Comparison of ENCODE assay signal across 1 cellular context in the genomic region with DNA sequence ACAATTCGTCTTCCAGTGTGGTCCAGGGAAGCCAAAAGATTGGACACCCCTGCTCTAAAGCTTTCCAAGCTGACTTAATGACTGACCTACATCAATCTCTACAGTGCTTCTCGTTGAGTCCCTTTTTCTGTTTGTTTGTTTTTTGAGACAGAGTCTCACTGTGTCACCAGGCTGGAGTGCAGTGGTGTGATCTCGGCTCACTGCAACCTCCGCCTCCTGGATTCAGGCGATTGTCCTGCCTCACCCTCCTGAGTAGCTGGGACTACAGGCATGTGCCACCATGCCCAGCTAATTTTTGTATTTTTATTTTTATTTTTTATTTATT. TPM values are rescaled to one million over a fixed set of nuclear protein-coding genes. Genes with fewer than 3 reads are reported as not detected.
"Had no signal": no experiment of that assay in that cellular context is flagged by ENCODE, and none has a peak within 500 bp of the region (broad histone marks: within the 10 kb centered on the region; RNA-seq: fewer than 3 reads in every experiment).

No MANE protein-coding gene starts in this region.

RNA-seq across cellular contexts. Expression of a gene that starts 4.5 kb away (rescaled TPM):
- total RNA-seq: ascending aorta had no signal
